7 cellular contexts compared by ENCODE assay signal in the genomic region with DNA sequence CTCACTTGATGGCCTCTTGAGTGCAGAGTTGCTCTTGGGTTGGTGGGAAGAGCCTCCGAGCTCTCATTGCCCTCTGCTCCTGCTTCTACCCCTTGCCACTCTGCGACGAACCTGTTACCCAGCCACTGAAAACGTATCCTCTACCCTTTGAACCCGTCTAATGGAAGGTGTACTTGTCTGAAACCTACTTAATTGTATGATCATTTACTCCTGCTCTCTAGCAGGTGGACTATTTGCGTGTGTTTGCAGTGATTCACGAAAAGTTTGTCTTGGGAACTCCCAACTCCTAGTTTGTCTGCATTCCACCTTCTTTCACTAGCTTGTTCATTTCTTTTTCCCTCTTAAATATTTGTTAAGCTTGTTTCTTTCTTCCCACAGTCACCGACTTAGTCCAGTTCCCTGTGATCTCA. TPM values are rescaled to one million over a fixed set of nuclear protein-coding genes. Genes with fewer than 3 reads are reported as not detected.
DNase-seq lines count a peak whose midpoint lies in the region; ATAC-seq and TF ChIP-seq lines count a peak whose summit lies in the region.

No MANE protein-coding gene starts in this region.

- peaks cover 26% of the 10 kb centered on the region for H3K36me3 ChIP-seq in adipocyte (ENCODE audit: control insufficient read depth, insufficient read depth, low read length, severe bottlenecking)
- H3K36me3 ChIP-seq in stomach, result peaks cover 0 to 31% (median 28%) of the 10 kb centered on the region in 4 donors

- peak overlapping the region; percentile 93 to 96 (median 94) for H3K27ac Mint-ChIP-seq in immature natural killer cell

- intact Hi-C loops in stomach (cut with DNase I; ENCODE audit: low total_unique reads), result no loop called here

- no peak for TF ChIP-seq EP300 in stomach (IDR thresholded peaks at IDR 0.05)

- peaks cover 37 to 65% of the 10 kb centered on the region in 2 donors for H3K4me1 Mint-ChIP-seq in immature natural killer cell

- H3K4me3 ChIP-seq in adipocyte (ENCODE audit: low read length) (peak overlapping the region; percentile 96), stomach (peak overlapping the region; percentile 62 to 73 (median 68))

- H3K4me1 ChIP-seq in adipocyte (ENCODE audit: control insufficient read depth, insufficient read depth, low read length) (peaks cover 35% of the 10 kb centered on the region), stomach (peaks cover 0 to 34% (median 20%) of the 10 kb centered on the region in 4 donors)

- peaks cover 20 to 28% (median 21%) of the 10 kb centered on the region in 3 donors for H3K36me3 Mint-ChIP-seq in immature natural killer cell

- peak; percentile 8 for DNase-seq in adipocyte (ENCODE audit: low read depth)
- peak in 1 of 3 donors; percentile 1 for DNase-seq in immature natural killer cell
- no peak for DNase-seq in stomach
- no peak for DNase-seq in NCI-H1092 treated with DMSO at 0.1 percent for 48 hours (lab: John Stamatoyannopoulos, UW)

- no peaks in the 10 kb centered on the region for H3K27me3 ChIP-seq in adipocyte (replicated peaks; ENCODE audit: control insufficient read depth, insufficient read depth, low read length)
- no peaks in the 10 kb centered on the region for H3K27me3 ChIP-seq in stomach

- TF ChIP-seq POLR2A in stomach (IDR thresholded peaks at IDR 0.05), result no peak

- peak overlapping the region; percentile 55 to 90 (median 86) for H3K27ac ChIP-seq in stomach

- no peaks in the 10 kb centered on the region for H3K9me3 Mint-ChIP-seq in immature natural killer cell

- H3K9me3 ChIP-seq in adipocyte (ENCODE audit: control insufficient read depth, low read length) (no peaks in the 10 kb centered on the region), stomach (no peaks in the 10 kb centered on the region)

- H3K9ac ChIP-seq in adipocyte (ENCODE audit: low read length), result peak overlapping the region; percentile 91

- ATAC-seq in GM19043 (IDR thresholded peaks at IDR 0.05; ENCODE audit: low read depth, unreplicated experiment) (peak; percentile 4), HG03108 (IDR thresholded peaks at IDR 0.05; ENCODE audit: unreplicated experiment) (peak; percentile 1), HG03457 (IDR thresholded peaks at IDR 0.05; ENCODE audit: unreplicated experiment) (no peak)

- peak overlapping the region; percentile 91 to 98 (median 95) for H3K4me3 Mint-ChIP-seq in immature natural killer cell

- TF ChIP-seq CTCF in stomach (IDR thresholded peaks at IDR 0.05), result no peak

- peaks cover 0 to 2% (median 0%) of the 10 kb centered on the region in 3 donors for H3K27me3 Mint-ChIP-seq in immature natural killer cell (ENCODE audit: low read depth in 3 of 3)

- WGBS in stomach, 5 donors, result 5 to 12% (median 8%) methylated on average over 8 of the region's 8 CpGs

RNA-seq across cellular contexts. Expression of a gene that starts 0.5 kb away (rescaled TPM):
- 10 to 100 TPM in 1 of 3 donors, 1 to 10 TPM in 2; 3.9 to 13.2 (median 7.5) TPM for polyA plus RNA-seq in immature natural killer cell
- total RNA-seq in stomach, result 10 to 100 TPM in 2 of 5 donors, 1 to 10 TPM in 3; 2.9 to 48.7 (median 4.9) TPM
- polyA plus RNA-seq in stomach, result 10 to 100 TPM in 1 of 3 donors, 1 to 10 TPM in 2; 5.8 to 11.9 (median 5.9) TPM
